ENCODE assay signal across 29 cellular contexts in the genomic region with DNA sequence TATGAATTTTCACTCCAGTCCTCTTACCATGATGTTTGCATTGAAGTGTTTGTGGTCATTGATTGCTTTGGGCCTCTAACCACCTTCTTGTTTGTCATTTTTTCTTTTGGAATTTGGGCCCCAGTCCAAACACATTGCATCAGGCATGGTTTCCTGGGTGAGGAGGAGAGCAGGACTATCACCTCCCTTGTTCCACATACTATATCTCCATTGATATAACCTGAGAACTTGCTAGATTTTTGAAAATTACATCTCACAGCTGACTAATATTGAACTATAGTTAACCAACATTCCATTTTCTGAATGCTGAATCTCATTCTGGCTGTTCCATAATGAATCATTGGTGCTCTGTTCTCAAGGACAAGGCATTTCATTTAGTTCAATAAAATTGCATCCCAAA.
DNase-seq lines count a peak whose midpoint lies in the region; ATAC-seq lines count a peak whose summit lies in the region.
"Had no signal": no experiment of that assay in that cellular context is flagged by ENCODE, and none has a peak within 500 bp of the region (broad histone marks: within the 10 kb centered on the region; RNA-seq: fewer than 3 reads in every experiment).

No MANE protein-coding gene starts in this region.

- H3K4me1 ChIP-seq in ACC112 (ENCODE audit: control insufficient read depth, insufficient read depth, low read length, unreplicated experiment), result peaks cover 58% of the 10 kb centered on the region

- H2AFZ ChIP-seq in ACC112 (ENCODE audit: low read length, unreplicated experiment), result no peak overlapping the region

- H3K27me3 ChIP-seq in ACC112 (ENCODE audit: insufficient read depth, low read length), result no peaks in the 10 kb centered on the region
- H3K27me3 ChIP-seq: body of pancreas, esophagus squamous epithelium had no signal

- 0 out of 2 replicates have a peak, but pooled peaks cover 3% of the 10 kb centered on the region for H3K36me3 ChIP-seq in ACC112 (ENCODE audit: insufficient read depth, low read length)
- H3K36me3 ChIP-seq: esophagus squamous epithelium, WERI-Rb-1 had no signal

- H3K4me3 ChIP-seq in ACC112 (ENCODE audit: low read depth, low read length), result no peak overlapping the region
- H3K4me3 ChIP-seq: body of pancreas, esophagus squamous epithelium had no signal

- DNase-seq in M059J (ENCODE audit: low read depth) (peak; percentile 56), amniotic epithelial cell (ENCODE audit: low read depth) (peak; percentile 47), left lobe of liver (ENCODE audit: low spot score) (no peak), NCI-H2196 (lab: John Stamatoyannopoulos, UW; ENCODE audit: unreplicated experiment) (no peak), NCI-H524 treated with DMSO at 0.1 percent for 48 hours (lab: John Stamatoyannopoulos, UW) (no peak), activated gamma-delta T cell treated with Interleukin-2 at 50 U/mL for 16 hours (no peak), NCI-H2107 treated with DMSO at 0.1 percent for 48 hours (lab: John Stamatoyannopoulos, UW; ENCODE audit: unreplicated experiment) (no peak)
- DNase-seq: activated CD4-positive, alpha-beta T cell treated with anti-CD3 and anti-CD28 coated beads, Interleukin-2, amount 10 ng/mL, durations not matched to agents 24 days and 14 days; activated naive CD8-positive, alpha-beta T cell treated with anti-CD3 and anti-CD28 coated beads, Interleukin-2, amount 50 U/mL, for 24 hours; activated T-cell treated with anti-CD3 and anti-CD28 coated beads, Interleukin-2, amount 50 U/mL, for 4 hours; AML-193; body of pancreas; CD4-positive, alpha-beta T cell; effector memory CD8-positive, alpha-beta T cell; esophagus squamous epithelium; foreskin melanocyte; left cardiac atrium; mesenchymal stem cell; NCI-H1105 treated with DMSO at 0.1 percent for 48 hours; NCI-H2029 treated with DMSO at 0.1 percent for 48 hours; NCI-H345; NCI-H82; Right ventricle myocardium superior; stimulated activated naive B cell treated with anti-CD40 and anti-IgM and Interleukin-4, amounts not matched to agents 10 μg/mL and 1 μg/mL and 100 μg/mL, for 72 hours; T1000; WERI-Rb-1 had no signal

- H3K79me2 ChIP-seq in ACC112 (ENCODE audit: control insufficient read depth, insufficient read depth, low read length, unreplicated experiment), result no peaks in the 10 kb centered on the region

- H3K27ac ChIP-seq in ACC112 (ENCODE audit: low read depth, low read length), result peak overlapping the region; percentile 78
- H3K27ac ChIP-seq: HL-60, WERI-Rb-1 had no signal

- ATAC-seq in left lobe of liver, result peak; percentile 59
- ATAC-seq: activated naive CD8-positive, alpha-beta T cell treated with anti-CD3 and anti-CD28 coated beads, Interleukin-2, amount 50 U/mL, for 24 hours; activated T-cell treated with anti-CD3 and anti-CD28 coated beads, Interleukin-2, amount 50 U/mL, for 4 hours; body of pancreas; effector memory CD8-positive, alpha-beta T cell; left cardiac atrium; sciatic nerve; stimulated activated naive B cell treated with anti-CD40 and anti-IgM and Interleukin-4, amounts not matched to agents 10 μg/mL and 1 μg/mL and 100 μg/mL, for 72 hours had no signal

Comparison
In these comparisons a context has a peak if more than half of its experiments do, and no peak if none do; other contexts are left out.
1. DNase-seq: peak in M059J (single experiment) and amniotic epithelial cell (single experiment); none in left lobe of liver (single experiment), NCI-H2196 (single experiment), NCI-H524 treated with DMSO at 0.1 percent for 48 hours (single experiment), activated gamma-delta T cell treated with Interleukin-2 at 50 U/mL for 16 hours (single experiment) and NCI-H2107 treated with DMSO at 0.1 percent for 48 hours (single experiment).